Comparison of ENCODE assay signal across 8 cellular contexts in the genomic region with DNA sequence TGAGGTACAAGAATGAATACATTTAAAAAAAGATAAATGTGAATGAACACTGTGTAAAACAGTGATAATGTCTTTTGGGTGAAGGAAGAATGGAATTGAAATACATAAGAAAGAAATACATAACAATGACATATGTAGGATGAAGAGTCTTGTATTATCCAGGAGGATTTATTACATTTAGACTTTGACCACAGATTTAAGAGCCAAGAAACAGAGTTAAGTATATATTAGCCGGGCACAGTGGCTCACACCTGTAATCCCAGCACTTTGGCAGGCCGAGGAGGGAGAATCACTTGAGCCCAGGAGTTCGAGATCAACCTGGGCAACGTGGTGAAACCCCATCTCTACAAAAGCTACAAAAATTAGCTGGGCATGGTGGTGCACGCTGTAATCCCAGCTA.
"Had no signal": no experiment of that assay in that cellular context is flagged by ENCODE, and none has a peak within 500 bp of the region (broad histone marks: within the 10 kb centered on the region; RNA-seq: fewer than 3 reads in every experiment).

No MANE protein-coding gene starts in this region.

- H3K4me3 Mint-ChIP-seq: H9 had no signal

- H3K27ac Mint-ChIP-seq: H9, IgD-negative memory B cell had no signal

- DNase-seq: GOT3, H9, HCEC 1CT, KBM-7 had no signal

- H3K9me3 Mint-ChIP-seq: H9 had no signal

- ATAC-seq: HepG2 had no signal

- FAIRE-seq: H54, HepG2 had no signal

- H3K36me3 Mint-ChIP-seq: IgD-negative memory B cell had no signal

- H3K27ac ChIP-seq: HL-60 had no signal
